In genomic region chr10:60444494-60445064, GRCh38 we compare ENCODE assay signal across 1 cellular context.
TF ChIP-seq lines count a peak whose summit lies in the region.

No MANE protein-coding gene starts in this region.

TF ChIP-seq in Ishikawa, 13 proteins besides CTCF, POLR2A, EP300 and RAD21 (continued from another document):
- TF ChIP-seq REST (IDR thresholded peaks at IDR 0.05; ENCODE audit: low read depth) (no peak), FOXM1 (IDR thresholded peaks at IDR 0.05; ENCODE audit: borderline replicate concordance, low read depth) (no peak), TAF1 (IDR thresholded peaks at IDR 0.05; ENCODE audit: low read depth) (no peak), USF1 (IDR thresholded peaks at IDR 0.05) (no peak), TCF12 (IDR thresholded peaks at IDR 0.05; ENCODE audit: low read depth) (no peak)
